In genomic region chr1:248792342-248792741, GRCh38 we compare ENCODE assay signal across 1 cellular context.
TF ChIP-seq lines count a peak whose summit lies in the region.

No MANE protein-coding gene starts in this region.

TF ChIP-seq in GM12878, 131 proteins besides CTCF, POLR2A, EP300 and RAD21:
- TF ChIP-seq STAT3 (IDR thresholded peaks at IDR 0.05; ENCODE audit: low read depth, low read length) (no peak), SREBF1 (IDR thresholded peaks at IDR 0.05; ENCODE audit: low read length) (no peak), IKZF1 (conservative IDR thresholded peaks at IDR 0.05) (0 out of 2 replicates have a peak, but pooled peaks have one; percentile 25), RFX5 (IDR thresholded peaks at IDR 0.05; ENCODE audit: low read depth, low read length) (peak; percentile 69), YY1 (IDR thresholded peaks at IDR 0.05; ENCODE audit: low read depth, low read length) (no peak), IKZF2 (IDR thresholded peaks at IDR 0.05) (peak in 1 of 2 experiments; percentile 23; a peak in 1 of 4 replicates), RUNX3 (IDR thresholded peaks at IDR 0.05; ENCODE audit: low read length) (peak; percentile 73)
